Comparison of ENCODE assay signal across 1 cellular context in genomic region chr2:264493-265468, GRCh38.
A peak's percentile ranks its signal among the peaks of the same experiment; 100 is the strongest.
TF ChIP-seq lines count a peak whose summit lies in the region.

Gene ACP1 (plus strand): TSS chr2:264947. CDS start chr2:264965, 18 bp downstream.

TF ChIP-seq in K562, 482 proteins besides CTCF, POLR2A, EP300 and RAD21 (continued from another document):
- TF ChIP-seq ERF (CRISPR knock-in tag; IDR thresholded peaks at IDR 0.05), result peak; percentile 22; the same call in 1 of the 2 replicates
- TF ChIP-seq RERE (CRISPR knock-in tag; IDR thresholded peaks at IDR 0.05; ENCODE audit: borderline replicate concordance), result no peak
- TF ChIP-seq JUND (IDR thresholded peaks at IDR 0.05; ENCODE audit: borderline replicate concordance, low read depth, low read length), result 0 out of 2 replicates have a peak, but pooled peaks have one; percentile 12
- TF ChIP-seq JUND (tag; IDR thresholded peaks at IDR 0.05; ENCODE audit: borderline replicate concordance, low read depth, low read length), result peak; percentile 10; the same call in 1 of the 3 replicates
- TF ChIP-seq, protein P1, sequence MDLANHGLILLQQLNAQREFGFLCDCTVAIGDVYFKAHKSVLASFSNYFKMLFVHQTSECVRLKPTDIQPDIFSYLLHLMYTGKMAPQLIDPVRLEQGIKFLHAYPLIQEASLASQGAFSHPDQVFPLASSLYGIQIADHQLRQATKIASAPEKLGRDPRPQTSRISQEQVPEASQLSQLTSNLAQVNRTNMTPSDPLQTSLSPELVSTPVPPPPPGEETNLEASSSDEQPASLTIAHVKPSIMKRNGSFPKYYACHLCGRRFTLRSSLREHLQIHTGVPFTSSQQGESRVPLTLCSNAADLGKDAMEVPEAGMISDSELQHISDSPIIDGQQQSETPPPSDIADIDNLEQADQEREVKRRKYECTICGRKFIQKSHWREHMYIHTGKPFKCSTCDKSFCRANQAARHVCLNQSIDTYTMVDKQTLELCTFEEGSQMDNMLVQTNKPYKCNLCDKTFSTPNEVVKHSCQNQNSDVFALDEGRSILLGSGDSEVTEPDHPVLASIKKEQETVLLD (IDR thresholded peaks at IDR 0.05), result peak; percentile 98
- TF ChIP-seq CBX1 (IDR thresholded peaks at IDR 0.05; ENCODE audit: low read depth), result peak; percentile 36; the same call in 1 of the 2 replicates
- peak; percentile 40; the same call in 1 of the 2 replicates for TF ChIP-seq MTA3 (IDR thresholded peaks at IDR 0.05; ENCODE audit: borderline replicate concordance)
- TF ChIP-seq, protein P2, sequence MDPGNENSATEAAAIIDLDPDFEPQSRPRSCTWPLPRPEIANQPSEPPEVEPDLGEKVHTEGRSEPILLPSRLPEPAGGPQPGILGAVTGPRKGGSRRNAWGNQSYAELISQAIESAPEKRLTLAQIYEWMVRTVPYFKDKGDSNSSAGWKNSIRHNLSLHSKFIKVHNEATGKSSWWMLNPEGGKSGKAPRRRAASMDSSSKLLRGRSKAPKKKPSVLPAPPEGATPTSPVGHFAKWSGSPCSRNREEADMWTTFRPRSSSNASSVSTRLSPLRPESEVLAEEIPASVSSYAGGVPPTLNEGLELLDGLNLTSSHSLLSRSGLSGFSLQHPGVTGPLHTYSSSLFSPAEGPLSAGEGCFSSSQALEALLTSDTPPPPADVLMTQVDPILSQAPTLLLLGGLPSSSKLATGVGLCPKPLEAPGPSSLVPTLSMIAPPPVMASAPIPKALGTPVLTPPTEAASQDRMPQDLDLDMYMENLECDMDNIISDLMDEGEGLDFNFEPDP (CRISPR knock-in tag; IDR thresholded peaks at IDR 0.05), result no peak
- TF ChIP-seq CTBP1 (IDR thresholded peaks at IDR 0.05; ENCODE audit: borderline replicate concordance), result peak; percentile 81
- peak; percentile 84 for TF ChIP-seq VEZF1 (CRISPR knock-in tag; IDR thresholded peaks at IDR 0.05)
- TF ChIP-seq TAF1 (IDR thresholded peaks at IDR 0.05; ENCODE audit: control insufficient read depth, extremely low read depth, insufficient read depth, low read length, severe bottlenecking), result peak; percentile 73
- peak; percentile 95 for TF ChIP-seq PHF8 (IDR thresholded peaks at IDR 0.05; ENCODE audit: borderline replicate concordance, low read length)
- TF ChIP-seq EGR1 (conservative IDR thresholded peaks at IDR 0.05), result peak; percentile 87
- no peak for TF ChIP-seq ZNF224 (CRISPR knock-in tag; IDR thresholded peaks at IDR 0.05)
- no peak for TF ChIP-seq THAP7 (CRISPR knock-in tag; IDR thresholded peaks at IDR 0.05)
- TF ChIP-seq SMC3 (conservative IDR thresholded peaks at IDR 0.05; ENCODE audit: insufficient read depth, low read depth, low read length), result no peak
